In the genomic region with DNA sequence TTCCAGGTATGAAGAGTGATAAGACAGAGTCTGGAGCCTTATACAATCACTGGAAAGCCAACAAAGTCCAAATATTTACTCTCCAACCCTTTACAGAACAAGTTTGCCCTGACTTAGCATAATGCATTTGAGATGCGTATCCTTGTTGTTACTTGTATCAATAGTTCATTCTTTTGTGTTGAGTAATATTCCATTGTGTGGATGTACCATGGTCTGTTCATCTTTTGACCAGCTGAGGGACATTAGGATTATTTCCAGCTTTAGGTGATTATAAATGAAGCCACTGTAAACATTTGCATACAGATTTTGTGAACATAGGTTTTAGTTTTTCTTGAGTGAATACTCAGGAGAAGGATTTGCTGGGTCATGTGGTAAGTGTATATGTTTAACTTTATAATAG, we compare ENCODE assay signal across 20 cellular contexts. TPM values are rescaled to one million over a fixed set of nuclear protein-coding genes. Genes with fewer than 3 reads are reported as not detected.
A peak's percentile ranks its signal among the peaks of the same experiment; 100 is the strongest.
DNase-seq lines count a peak whose midpoint lies in the region; ATAC-seq, FAIRE-seq and TF ChIP-seq lines count a peak whose summit lies in the region.
"Had no signal": no experiment of that assay in that cellular context is flagged by ENCODE, and none has a peak within 500 bp of the region (broad histone marks: within the 10 kb centered on the region; RNA-seq: fewer than 3 reads in every experiment).

No MANE protein-coding gene starts in this region.

- H3K27me3 ChIP-seq in HepG2 (ENCODE audit: control insufficient read depth in 1 of 2, insufficient read depth in 2 of 2, low read length in 2 of 2): no peaks in the 10 kb centered on the region
- H3K27me3 ChIP-seq in right lobe of liver: no peaks in the 10 kb centered on the region
- no peaks in the 10 kb centered on the region for H3K27me3 ChIP-seq in K562 (ENCODE audit: control insufficient read depth in 2 of 2, insufficient read depth in 2 of 2, low read length in 2 of 2)
- H3K27me3 ChIP-seq: BE2C had no signal

- H3K27ac ChIP-seq in HepG2 (ENCODE audit: extremely low read length, insufficient read depth, low read length) (no peak overlapping the region), right lobe of liver (no peak overlapping the region), OCI-LY7 (ENCODE audit: low read depth, low read length, poor library complexity, severe bottlenecking) (no peak overlapping the region), K562 (ENCODE audit: extremely low read depth, low read depth, low read length) (no peak overlapping the region)

- H3K4me3 ChIP-seq in HepG2 (replicated peaks in 1 of 3; ENCODE audit: insufficient read depth in 1 of 3, low read depth in 2 of 3, low read length in 3 of 3) (no peak overlapping the region), right lobe of liver (no peak overlapping the region), OCI-LY7 (ENCODE audit: low read depth, low read length, poor library complexity, severe bottlenecking) (no peak overlapping the region), K562 (no peak overlapping the region)
- H3K4me3 ChIP-seq: GM23338 had no signal

- ATAC-seq in HepG2 (no peak), right lobe of liver (no peak), K562 (no peak)
- ATAC-seq: GM23338 had no signal

- no peak for FAIRE-seq in HepG2 (lab: Jason Lieb, UNC)
- no peak for FAIRE-seq in K562 (lab: Jason Lieb, UNC)
- FAIRE-seq: A204.1, D721Med, G401.6, GM12892, GM18507, H54 had no signal

- H3K79me2 ChIP-seq in HepG2 (ENCODE audit: insufficient read depth, low read length) (peaks cover 32% of the 10 kb centered on the region), OCI-LY7 (ENCODE audit: insufficient read depth, low read depth, low read length) (peaks cover 63% of the 10 kb centered on the region), K562 (ENCODE audit: control insufficient read depth, insufficient read depth, low read length) (peaks cover 49% of the 10 kb centered on the region)

- DNase-seq in HepG2 (ENCODE audit: low spot score) (peak; percentile 14), right lobe of liver (no peak), OCI-LY7 (ENCODE audit: low spot score) (no peak), K562 (ENCODE audit: extremely low read depth in 1 of 4, low spot score in 3 of 4) (no peak), activated gamma-delta T cell (lab: John Stamatoyannopoulos, UW) (no peak), SHP77 treated with DMSO at 0.1 percent for 48 hours (lab: John Stamatoyannopoulos, UW) (no peak), mesenteric fat pad (ENCODE audit: low spot score) (no peak)
- DNase-seq: ACHN; BE2C; C1 segment of cervical spinal cord; CD4-positive, CD25-positive, alpha-beta regulatory T cell; CD8-positive, alpha-beta memory T cell; COR-L47 had no signal

- H3K9me2 ChIP-seq in OCI-LY7 (ENCODE audit: insufficient read depth, low read length): no peaks in the 10 kb centered on the region

- H3K36me3 ChIP-seq in HepG2 (replicated peaks in 1 of 2; ENCODE audit: control insufficient read depth in 1 of 2, insufficient read depth in 2 of 2, low read length in 2 of 2) (peaks cover 21 to 49% of the 10 kb centered on the region in 2 experiments), right lobe of liver (peaks cover 8 to 40% (median 18%) of the 10 kb centered on the region in 4 donors), OCI-LY7 (ENCODE audit: insufficient read depth, low read length) (peaks cover 95% of the 10 kb centered on the region), K562 (ENCODE audit: control insufficient read depth, insufficient read depth, low read length) (peaks cover 74% of the 10 kb centered on the region)

- in situ Hi-C loops in HepG2 (cut with HindIII; ENCODE audit: extremely low pct_ligation_motif_present, low pct_unique_long_range_greater_than_20kb): no loop called here
- in situ Hi-C loops in K562 (cut with MboI): no loop called here

- TF ChIP-seq RAD21 in HepG2 (CRISPR knock-in tag; IDR thresholded peaks at IDR 0.05) (no peak), K562 (CRISPR knock-in tag; conservative IDR thresholded peaks at IDR 0.05 in 1 of 2, IDR thresholded peaks at IDR 0.05 in 1 of 2) (no peak)

- no peak overlapping the region for H3K9ac ChIP-seq in HepG2 (ENCODE audit: insufficient read depth, low read depth, low read length)
- H3K9ac ChIP-seq in K562 (ENCODE audit: insufficient read depth in 1 of 2, low read depth in 2 of 2, low read length in 2 of 2): no peak overlapping the region

- BruUV-seq in HepG2 (replicated peaks; lab: Mats Ljungman, UMichigan) (no TSS peak), OCI-LY7 (replicated peaks; lab: Mats Ljungman, UMichigan) (TSS peak; percentile 27), K562 (replicated peaks; lab: Mats Ljungman, UMichigan) (TSS peak; percentile 13)

- H2AFZ ChIP-seq in HepG2 (ENCODE audit: low read length) (no peak overlapping the region), OCI-LY7 (ENCODE audit: low read length) (no peak overlapping the region), K562 (ENCODE audit: low read depth, low read length) (no peak overlapping the region)
- H2AFZ ChIP-seq: GM23338 had no signal

- WGBS in HepG2 (ENCODE audit: low lambda C conversion rate): 93% methylated on average over 1 of the region's 1 CpG
- 100% methylated on average over 1 of the region's 1 CpG for WGBS in right lobe of liver (ENCODE audit: insufficient coverage, low coverage, low lambda C conversion rate, missing lambda C conversion rate)
- 100% methylated on average over 1 of the region's 1 CpG for WGBS in K562 (ENCODE audit: insufficient coverage, low coverage, missing lambda C conversion rate)

- peaks cover 14% of the 10 kb centered on the region; the same call in 1 of the 2 replicates for H4K20me1 ChIP-seq in HepG2 (ENCODE audit: insufficient read depth, low read length)
- peaks cover 12% of the 10 kb centered on the region; the same call in 1 of the 2 replicates for H4K20me1 ChIP-seq in OCI-LY7 (ENCODE audit: insufficient read depth, low read length)
- no peaks in the 10 kb centered on the region; the same call in 1 of the 2 replicates for H4K20me1 ChIP-seq in K562 (replicated peaks; ENCODE audit: control insufficient read depth, insufficient read depth, low read length)

- H3K9me3 ChIP-seq in HepG2 (ENCODE audit: low read length) (no peaks in the 10 kb centered on the region), right lobe of liver (no peaks in the 10 kb centered on the region), OCI-LY7 (ENCODE audit: low read length) (0 out of 2 replicates have a peak, but pooled peaks cover 5% of the 10 kb centered on the region), K562 (replicated peaks; ENCODE audit: control insufficient read depth, insufficient read depth, low read depth, low read length) (no peaks in the 10 kb centered on the region)
- H3K9me3 ChIP-seq: BE2C had no signal

- TF ChIP-seq POLR2A in HepG2 (IDR thresholded peaks at IDR 0.05; ENCODE audit: insufficient read depth in 1 of 2, low read depth in 2 of 2, low read length in 2 of 2) (no peak), right lobe of liver (IDR thresholded peaks at IDR 0.05) (no peak), K562 (conservative IDR thresholded peaks at IDR 0.05) (no peak)

- no peaks in the 10 kb centered on the region for H3K9me1 ChIP-seq in K562 (ENCODE audit: control insufficient read depth, insufficient read depth, low read length)

- no peak overlapping the region for H3K4me2 ChIP-seq in HepG2 (ENCODE audit: low read depth, low read length)
- H3K4me2 ChIP-seq in OCI-LY7 (ENCODE audit: low read length): no peak overlapping the region
- no peak overlapping the region for H3K4me2 ChIP-seq in K562 (ENCODE audit: insufficient read depth, low read length)
- H3K4me2 ChIP-seq: GM23338 had no signal

- TF ChIP-seq CTCF in HepG2 (CRISPR knock-in tag; IDR thresholded peaks at IDR 0.05) (no peak), right lobe of liver (IDR thresholded peaks at IDR 0.05) (no peak), OCI-LY7 (conservative IDR thresholded peaks at IDR 0.05; ENCODE audit: low read length) (no peak), K562 (IDR thresholded peaks at IDR 0.05 in 2 of 3, conservative IDR thresholded peaks at IDR 0.05 in 1 of 3; ENCODE audit: insufficient read depth in 2 of 3, low read depth in 1 of 3, low read length in 3 of 3) (no peak)

- CTCF ChIA-PET in HepG2 (lab: Yijun Ruan, JAX; ENCODE audit: low intra/inter-chr PET ratio, low total read pairs) (no interaction called here), OCI-LY7 (lab: Charles Lee; ENCODE audit: unreplicated experiment) (interaction anchor here (0.6 kb wide), 1 partner anchor 190 kb away, joined by 3 read pairs; no protein-coding TSS in a partner anchor), K562 (lab: Yijun Ruan, JAX; ENCODE audit: low intra/inter-chr PET ratio) (no interaction called here)

- POLR2A ChIA-PET in HepG2 (lab: Yijun Ruan, JAX): interaction anchor here (3.2 kb wide), 1 partner anchor 10 kb away, joined by 15 read pairs; a partner anchor contains a TSS
- POLR2A ChIA-PET in OCI-LY7 (lab: Charles Lee): interaction anchor here (0.6 kb wide), 1 partner anchor 9 kb away, joined by 4 read pairs; no protein-coding TSS in a partner anchor
- POLR2A ChIA-PET in K562 (lab: Yijun Ruan, JAX): interaction anchor here (0.6 to 3.7 kb wide), 5 partner anchors 10 to 77 kb away, joined by 3 to 15 read pairs (median 4); a partner anchor contains a TSS

- peaks cover 36% of the 10 kb centered on the region for H3K4me1 ChIP-seq in HepG2 (ENCODE audit: insufficient read depth, low read length)
- no peaks in the 10 kb centered on the region for H3K4me1 ChIP-seq in right lobe of liver
- no peaks in the 10 kb centered on the region for H3K4me1 ChIP-seq in OCI-LY7 (ENCODE audit: insufficient read depth, low read length, poor library complexity, severe bottlenecking)
- peaks cover 0 to 2% of the 10 kb centered on the region in 2 experiments; a peak in 2 of 5 replicates for H3K4me1 ChIP-seq in K562 (replicated peaks in 1 of 2; ENCODE audit: control insufficient read depth in 2 of 2, insufficient read depth in 2 of 2, low read length in 2 of 2)
- H3K4me1 ChIP-seq: BE2C had no signal

- intact Hi-C loops in HepG2 (cut with micrococcal nuclease; ENCODE audit: unreplicated experiment) (no loop called here), right lobe of liver (cut with DNase I) (no loop called here), OCI-LY7 (cut with micrococcal nuclease; ENCODE audit: unreplicated experiment) (no loop called here), K562 (cut with micrococcal nuclease) (no loop called here)

- no peak for TF ChIP-seq EP300 in HepG2 (IDR thresholded peaks at IDR 0.05; ENCODE audit: low read depth in 2 of 2, low read length in 2 of 2)
- no peak for TF ChIP-seq EP300 in HepG2 (CRISPR knock-in tag; IDR thresholded peaks at IDR 0.05; ENCODE audit: borderline replicate concordance)
- TF ChIP-seq EP300 in K562 (IDR thresholded peaks at IDR 0.05; ENCODE audit: low read length): no peak

RNA-seq across cellular contexts. Expression of a gene that starts 9.7 kb away (rescaled TPM):
- total RNA-seq in HepG2 (2016; rRNA removed; fragmentation: Illumina TruSeq; extraction: Trizol) (44.2 and 53.3 TPM in 2 replicates), right lobe of liver (10 to 100 TPM; 17.7 to 62.5 (median 23.3) TPM), OCI-LY7 (2022) (28.0 and 33.3 TPM in 2 replicates), K562 (2014; rRNA removed) (27.6 and 51.6 TPM in 2 replicates), K562 (2014; rRNA removed; fragmentation: Illumina TruSeq; extraction: Trizol) (23.1 and 24.9 TPM in 2 replicates), K562 (2015; rRNA removed; fragmentation: Illumina TruSeq; extraction: Trizol) (21.2 and 24.1 TPM in 2 replicates), K562 (2021) (34.8 and 39.4 TPM in 2 replicates), mesenteric fat pad (40.2 TPM)
- 30.3 and 32.6 TPM in 2 replicates for total RNA-seq in HepG2 (2016; cell fraction: cytosol; rRNA removed; fragmentation: Illumina TruSeq; extraction: Trizol; ENCODE audit: low read depth)
- 44.0 and 50.9 TPM in 2 replicates for total RNA-seq in HepG2 (2016; cell fraction: insoluble cytoplasmic fraction; rRNA removed; fragmentation: Illumina TruSeq; extraction: Trizol)
- total RNA-seq in HepG2 (2016; cell fraction: membrane; rRNA removed; fragmentation: Illumina TruSeq; extraction: Trizol): 39.7 and 41.1 TPM in 2 replicates
- 25.6 and 36.2 TPM in 2 replicates for total RNA-seq in HepG2 (2016; cell fraction: nucleus; rRNA removed; fragmentation: Illumina TruSeq; extraction: Trizol)
- polyA plus RNA-seq in HepG2 (2011; rRNA removed) (70.4 and 70.5 TPM in 2 replicates), K562 (2011; rRNA removed) (82.2 and 86.3 TPM in 2 replicates), K562 (2014; fragmentation: Illumina TruSeq; extraction: Trizol) (30.7 and 40.4 TPM in 2 replicates), K562 (2014; fragmentation: Nextera tagmentation; extraction: Ambion mirVana) (100 to 1,000 TPM; 140 to 144 TPM), K562 (2014; rRNA removed) (48.0 and 55.9 TPM in 2 replicates)
- polyA plus RNA-seq in HepG2 (2011; cell fraction: cytosol; rRNA removed): 81.8 and 87.8 TPM in 2 replicates
- polyA plus RNA-seq in HepG2 (2011; cell fraction: nucleus; rRNA removed): 26.5 and 33.7 TPM in 2 replicates
- 25.1 and 33.9 TPM in 2 replicates for polyA plus RNA-seq in HepG2 (2012)
- polyA plus RNA-seq in HepG2 (2016; cell fraction: cytosol; fragmentation: Illumina TruSeq; extraction: Trizol; ENCODE audit: low read depth): 25.0 and 26.0 TPM in 2 replicates
- polyA plus RNA-seq in HepG2 (2016; cell fraction: insoluble cytoplasmic fraction; fragmentation: Illumina TruSeq; extraction: Trizol; ENCODE audit: low read depth): 65.1 and 67.8 TPM in 2 replicates
- polyA plus RNA-seq in HepG2 (2016; cell fraction: membrane; fragmentation: Illumina TruSeq; extraction: Trizol; ENCODE audit: low read depth): 38.0 and 41.3 TPM in 2 replicates
- polyA plus RNA-seq in HepG2 (2016; cell fraction: nucleus; fragmentation: Illumina TruSeq; extraction: Trizol; ENCODE audit: insufficient read depth, low read depth): 48.1 and 64.5 TPM in 2 replicates
- 102 and 166 TPM in 2 replicates for polyA minus RNA-seq in HepG2 (2011; rRNA and poly(A)+ RNA removed; ENCODE audit: low replicate concordance)
- polyA minus RNA-seq in HepG2 (2011; cell fraction: cytosol; rRNA and poly(A)+ RNA removed): 21.2 and 24.1 TPM in 2 replicates
- 54.1 and 63.3 TPM in 2 replicates for polyA minus RNA-seq in HepG2 (2011; cell fraction: nucleus; rRNA and poly(A)+ RNA removed)
- 40.6 and 41.2 TPM in 2 replicates for total RNA-seq in OCI-LY7 (2014; rRNA removed; shearing (Covaris generic))
- total RNA-seq in K562 (2011; cell fraction: chromatin; rRNA removed; ENCODE audit: low replicate concordance): 127 and 189 TPM in 2 replicates
- 134 and 143 TPM in 2 replicates for total RNA-seq in K562 (2011; cell fraction: nucleolus; rRNA removed)
- total RNA-seq in K562 (2011; cell fraction: nucleoplasm; rRNA removed): 150 and 151 TPM in 2 replicates
- 87.4 and 110 TPM in 2 replicates for polyA plus RNA-seq in K562 (2011; cell fraction: cytosol; rRNA removed)
- polyA plus RNA-seq in K562 (2011; cell fraction: nucleus; rRNA removed): 55.5 and 62.3 TPM in 2 replicates
- polyA plus RNA-seq in K562 (2012): 33.3 and 41.9 TPM in 2 replicates
- 66.7 and 73.9 TPM in 2 replicates for polyA minus RNA-seq in K562 (2011; rRNA and poly(A)+ RNA removed)
- 17.1 and 42.7 TPM in 2 replicates for polyA minus RNA-seq in K562 (2011; cell fraction: cytosol; rRNA and poly(A)+ RNA removed)
- 38.0 and 52.3 TPM in 2 replicates for polyA minus RNA-seq in K562 (2011; cell fraction: nucleus; rRNA and poly(A)+ RNA removed)

RNA-seq across cellular contexts. Expression of a gene that starts 9.8 kb away (rescaled TPM):
- total RNA-seq in HepG2 (2016; rRNA removed; fragmentation: Illumina TruSeq; extraction: Trizol) (29.4 and 34.1 TPM in 2 replicates), right lobe of liver (10 to 100 TPM; 16.7 to 52.0 (median 31.7) TPM), OCI-LY7 (2022) (128 and 153 TPM in 2 replicates), K562 (2014; rRNA removed) (24.3 and 24.8 TPM in 2 replicates), K562 (2014; rRNA removed; fragmentation: Illumina TruSeq; extraction: Trizol) (45.1 and 45.5 TPM in 2 replicates), K562 (2015; rRNA removed; fragmentation: Illumina TruSeq; extraction: Trizol) (43.9 and 44.1 TPM in 2 replicates), K562 (2021) (82.9 and 84.6 TPM in 2 replicates), mesenteric fat pad (73.0 TPM)
- 7.3 and 8.6 TPM in 2 replicates for total RNA-seq in HepG2 (2016; cell fraction: cytosol; rRNA removed; fragmentation: Illumina TruSeq; extraction: Trizol; ENCODE audit: low read depth)
- total RNA-seq in HepG2 (2016; cell fraction: insoluble cytoplasmic fraction; rRNA removed; fragmentation: Illumina TruSeq; extraction: Trizol): 25.4 and 37.8 TPM in 2 replicates
- total RNA-seq in HepG2 (2016; cell fraction: membrane; rRNA removed; fragmentation: Illumina TruSeq; extraction: Trizol): 19.4 and 20.2 TPM in 2 replicates
- total RNA-seq in HepG2 (2016; cell fraction: nucleus; rRNA removed; fragmentation: Illumina TruSeq; extraction: Trizol): 48.4 and 51.2 TPM in 2 replicates
- polyA plus RNA-seq in HepG2 (2011; rRNA removed) (36.8 and 40.6 TPM in 2 replicates), K562 (2011; rRNA removed) (37.5 and 60.4 TPM in 2 replicates), K562 (2014; fragmentation: Illumina TruSeq; extraction: Trizol) (89.1 and 104 TPM in 2 replicates), K562 (2014; fragmentation: Nextera tagmentation; extraction: Ambion mirVana) (10 to 100 TPM; 14.8 to 46.8 TPM), K562 (2014; rRNA removed) (42.4 and 45.7 TPM in 2 replicates)
- polyA plus RNA-seq in HepG2 (2011; cell fraction: cytosol; rRNA removed): 16.4 and 19.7 TPM in 2 replicates
- polyA plus RNA-seq in HepG2 (2011; cell fraction: nucleus; rRNA removed): 110 and 125 TPM in 2 replicates
- polyA plus RNA-seq in HepG2 (2012): 47.5 and 48.9 TPM in 2 replicates
- polyA plus RNA-seq in HepG2 (2016; cell fraction: cytosol; fragmentation: Illumina TruSeq; extraction: Trizol; ENCODE audit: low read depth): 3.7 and 4.1 TPM in 2 replicates
- 36.9 and 49.6 TPM in 2 replicates for polyA plus RNA-seq in HepG2 (2016; cell fraction: insoluble cytoplasmic fraction; fragmentation: Illumina TruSeq; extraction: Trizol; ENCODE audit: low read depth)
- 13.1 and 15.0 TPM in 2 replicates for polyA plus RNA-seq in HepG2 (2016; cell fraction: membrane; fragmentation: Illumina TruSeq; extraction: Trizol; ENCODE audit: low read depth)
- 151 and 159 TPM in 2 replicates for polyA plus RNA-seq in HepG2 (2016; cell fraction: nucleus; fragmentation: Illumina TruSeq; extraction: Trizol; ENCODE audit: insufficient read depth, low read depth)
- 43.6 and 128 TPM in 2 replicates for polyA minus RNA-seq in HepG2 (2011; rRNA and poly(A)+ RNA removed; ENCODE audit: low replicate concordance)
- 14.5 and 17.3 TPM in 2 replicates for polyA minus RNA-seq in HepG2 (2011; cell fraction: cytosol; rRNA and poly(A)+ RNA removed)
- polyA minus RNA-seq in HepG2 (2011; cell fraction: nucleus; rRNA and poly(A)+ RNA removed): 56.7 and 63.0 TPM in 2 replicates
- 56.1 and 69.4 TPM in 2 replicates for total RNA-seq in OCI-LY7 (2014; rRNA removed; shearing (Covaris generic))
- total RNA-seq in K562 (2011; cell fraction: chromatin; rRNA removed; ENCODE audit: low replicate concordance): 141 and 152 TPM in 2 replicates
- 67.6 and 78.9 TPM in 2 replicates for total RNA-seq in K562 (2011; cell fraction: nucleolus; rRNA removed)
- total RNA-seq in K562 (2011; cell fraction: nucleoplasm; rRNA removed): 105 and 139 TPM in 2 replicates
- polyA plus RNA-seq in K562 (2011; cell fraction: cytosol; rRNA removed): 51.1 and 98.0 TPM in 2 replicates
- polyA plus RNA-seq in K562 (2011; cell fraction: nucleus; rRNA removed): 121 and 160 TPM in 2 replicates
- 70.9 and 87.0 TPM in 2 replicates for polyA plus RNA-seq in K562 (2012)
- polyA minus RNA-seq in K562 (2011; rRNA and poly(A)+ RNA removed): 45.5 and 47.8 TPM in 2 replicates
- 32.9 and 61.4 TPM in 2 replicates for polyA minus RNA-seq in K562 (2011; cell fraction: cytosol; rRNA and poly(A)+ RNA removed)
- polyA minus RNA-seq in K562 (2011; cell fraction: nucleus; rRNA and poly(A)+ RNA removed): 37.4 and 50.1 TPM in 2 replicates

RNA-seq across cellular contexts. Expression of a gene that starts 47.2 kb away (rescaled TPM):
- total RNA-seq in HepG2 (2016; rRNA removed; fragmentation: Illumina TruSeq; extraction: Trizol) (25.2 and 25.4 TPM in 2 replicates), right lobe of liver (1 to 10 TPM; 1.7 to 3.9 (median 2.0) TPM), OCI-LY7 (2022) (1.8 and 2.5 TPM in 2 replicates), K562 (2014; rRNA removed) (4.9 and 7.1 TPM in 2 replicates), K562 (2014; rRNA removed; fragmentation: Illumina TruSeq; extraction: Trizol) (7.0 and 8.2 TPM in 2 replicates), K562 (2015; rRNA removed; fragmentation: Illumina TruSeq; extraction: Trizol) (8.0 and 8.3 TPM in 2 replicates), K562 (2021) (6.0 and 6.4 TPM in 2 replicates), mesenteric fat pad (9.9 TPM)
- 33.0 and 38.9 TPM in 2 replicates for total RNA-seq in HepG2 (2016; cell fraction: cytosol; rRNA removed; fragmentation: Illumina TruSeq; extraction: Trizol; ENCODE audit: low read depth)
- total RNA-seq in HepG2 (2016; cell fraction: insoluble cytoplasmic fraction; rRNA removed; fragmentation: Illumina TruSeq; extraction: Trizol): 23.9 and 27.8 TPM in 2 replicates
- total RNA-seq in HepG2 (2016; cell fraction: membrane; rRNA removed; fragmentation: Illumina TruSeq; extraction: Trizol): 43.9 and 52.8 TPM in 2 replicates
- total RNA-seq in HepG2 (2016; cell fraction: nucleus; rRNA removed; fragmentation: Illumina TruSeq; extraction: Trizol): 15.8 and 17.5 TPM in 2 replicates
- polyA plus RNA-seq in HepG2 (2011; rRNA removed) (53.7 and 60.1 TPM in 2 replicates), K562 (2011; rRNA removed) (22.1 and 22.5 TPM in 2 replicates), K562 (2014; fragmentation: Illumina TruSeq; extraction: Trizol) (11.8 and 12.4 TPM in 2 replicates), K562 (2014; fragmentation: Nextera tagmentation; extraction: Ambion mirVana) (10 to 100 TPM; 22.9 to 25.2 TPM), K562 (2014; rRNA removed) (8.8 and 11.3 TPM in 2 replicates)
- polyA plus RNA-seq in HepG2 (2011; cell fraction: cytosol; rRNA removed): 44.7 and 56.5 TPM in 2 replicates
- 20.0 and 25.6 TPM in 2 replicates for polyA plus RNA-seq in HepG2 (2011; cell fraction: nucleus; rRNA removed)
- polyA plus RNA-seq in HepG2 (2012): 17.5 and 21.3 TPM in 2 replicates
- polyA plus RNA-seq in HepG2 (2016; cell fraction: cytosol; fragmentation: Illumina TruSeq; extraction: Trizol; ENCODE audit: low read depth): 45.4 and 52.3 TPM in 2 replicates
- polyA plus RNA-seq in HepG2 (2016; cell fraction: insoluble cytoplasmic fraction; fragmentation: Illumina TruSeq; extraction: Trizol; ENCODE audit: low read depth): 31.2 and 31.8 TPM in 2 replicates
- polyA plus RNA-seq in HepG2 (2016; cell fraction: membrane; fragmentation: Illumina TruSeq; extraction: Trizol; ENCODE audit: low read depth): 53.1 and 57.7 TPM in 2 replicates
- 33.0 and 35.6 TPM in 2 replicates for polyA plus RNA-seq in HepG2 (2016; cell fraction: nucleus; fragmentation: Illumina TruSeq; extraction: Trizol; ENCODE audit: insufficient read depth, low read depth)
- polyA minus RNA-seq in HepG2 (2011; rRNA and poly(A)+ RNA removed; ENCODE audit: low replicate concordance): 13.9 and 44.9 TPM in 2 replicates
- polyA minus RNA-seq in HepG2 (2011; cell fraction: cytosol; rRNA and poly(A)+ RNA removed): 11.1 and 12.6 TPM in 2 replicates
- 11.3 and 19.4 TPM in 2 replicates for polyA minus RNA-seq in HepG2 (2011; cell fraction: nucleus; rRNA and poly(A)+ RNA removed)
- total RNA-seq in OCI-LY7 (2014; rRNA removed; shearing (Covaris generic)): 0.64 and 1.4 TPM in 2 replicates
- 14.6 and 18.4 TPM in 2 replicates for total RNA-seq in K562 (2011; cell fraction: chromatin; rRNA removed; ENCODE audit: low replicate concordance)
- total RNA-seq in K562 (2011; cell fraction: nucleolus; rRNA removed): 11.8 and 15.0 TPM in 2 replicates
- total RNA-seq in K562 (2011; cell fraction: nucleoplasm; rRNA removed): 17.7 and 22.4 TPM in 2 replicates
- polyA plus RNA-seq in K562 (2011; cell fraction: cytosol; rRNA removed): 26.0 and 28.2 TPM in 2 replicates
- 13.0 and 15.5 TPM in 2 replicates for polyA plus RNA-seq in K562 (2011; cell fraction: nucleus; rRNA removed)
- polyA plus RNA-seq in K562 (2012): 7.9 and 11.7 TPM in 2 replicates
- polyA minus RNA-seq in K562 (2011; rRNA and poly(A)+ RNA removed): 11.6 and 12.4 TPM in 2 replicates
- 3.5 and 4.0 TPM in 2 replicates for polyA minus RNA-seq in K562 (2011; cell fraction: cytosol; rRNA and poly(A)+ RNA removed)
- 3.4 and 4.0 TPM in 2 replicates for polyA minus RNA-seq in K562 (2011; cell fraction: nucleus; rRNA and poly(A)+ RNA removed)
